Comparison of ENCODE assay signal across 10 cellular contexts in the genomic region with DNA sequence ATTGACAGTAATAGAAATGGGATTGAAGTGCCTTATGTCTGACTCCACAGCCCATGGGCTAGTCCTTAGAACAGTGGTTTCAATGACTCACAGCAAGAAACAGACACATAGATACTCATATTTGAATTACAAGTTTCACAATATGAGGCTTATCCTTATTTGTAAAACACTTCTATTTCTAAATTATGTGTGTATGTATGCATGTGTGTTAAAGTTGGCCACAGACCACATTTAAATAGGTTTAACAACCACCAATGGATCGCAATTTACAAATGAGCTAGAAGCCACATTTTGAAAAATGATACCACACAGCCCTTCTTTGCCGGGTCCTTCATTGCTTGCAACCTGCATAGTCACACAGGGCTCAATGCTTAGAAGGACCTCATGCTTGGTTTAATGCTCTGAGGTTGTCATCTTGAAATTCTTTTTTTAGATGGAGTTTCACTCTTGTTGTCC.
DNase-seq lines count a peak whose midpoint lies in the region; ATAC-seq, FAIRE-seq and TF ChIP-seq lines count a peak whose summit lies in the region.
"Had no signal": no experiment of that assay in that cellular context is flagged by ENCODE, and none has a peak within 500 bp of the region (broad histone marks: within the 10 kb centered on the region; RNA-seq: fewer than 3 reads in every experiment).

No MANE protein-coding gene starts in this region.

- peak; percentile 82 for FAIRE-seq in GM18507 (lab: Jason Lieb, UNC)

- H3K36me3 Mint-ChIP-seq in glutamatergic neuron (ENCODE audit: unreplicated experiment): peaks cover 13% of the 10 kb centered on the region

- TF ChIP-seq CTCF in glutamatergic neuron (IDR thresholded peaks at IDR 0.05; ENCODE audit: partially characterized antibody, unreplicated experiment): no peak

- DNase-seq in GM18507 (ENCODE audit: extremely low spot score, insufficient read length, low read depth) (peak; percentile 5), amniotic stem cell (lab: John Stamatoyannopoulos, UW) (no peak), glutamatergic neuron (no peak), DMS79 treated with DMSO at 0.1 percent for 48 hours (lab: John Stamatoyannopoulos, UW) (no peak), NCI-H2029 treated with DMSO at 0.1 percent for 48 hours (lab: John Stamatoyannopoulos, UW) (no peak)
- DNase-seq: NCI-H2107, retina had no signal

- H3K4me1 Mint-ChIP-seq in glutamatergic neuron (ENCODE audit: low read depth, unreplicated experiment): no peaks in the 10 kb centered on the region

- peaks cover 5% of the 10 kb centered on the region for H3K9me3 Mint-ChIP-seq in glutamatergic neuron (ENCODE audit: unreplicated experiment)

- no peak overlapping the region for H3K4me3 Mint-ChIP-seq in glutamatergic neuron (ENCODE audit: unreplicated experiment)

- ATAC-seq in GM21515 (IDR thresholded peaks at IDR 0.05; ENCODE audit: unreplicated experiment): peak; percentile 83
- ATAC-seq in HG03442 (IDR thresholded peaks at IDR 0.05; ENCODE audit: unreplicated experiment): peak; percentile 98
- ATAC-seq in esophagus mucosa: peak; percentile 90

- no peak overlapping the region for H3K27ac Mint-ChIP-seq in glutamatergic neuron (ENCODE audit: unreplicated experiment)

- no peaks in the 10 kb centered on the region for H3K27me3 Mint-ChIP-seq in glutamatergic neuron (ENCODE audit: unreplicated experiment)
